Comparison of ENCODE assay signal across 15 cellular contexts in genomic region chr16:76748698-76749097, GRCh38.
"Had no signal": no experiment of that assay in that cellular context is flagged by ENCODE, and none has a peak within 500 bp of the region (broad histone marks: within the 10 kb centered on the region; RNA-seq: fewer than 3 reads in every experiment).

No MANE protein-coding gene starts in this region.

- H3K27ac ChIP-seq: body of pancreas, esophagus muscularis mucosa had no signal

- H3K27me3 ChIP-seq: body of pancreas, esophagus muscularis mucosa had no signal

- ATAC-seq: activated CD8-positive, alpha-beta T cell treated with anti-CD3 and anti-CD28 coated beads for 36 hours; body of pancreas; left ventricle myocardium superior; mucosa of descending colon; naive thymus-derived CD4-positive, alpha-beta T cell; stimulated activated memory B cell treated with anti-CD40 and anti-IgM and Interleukin-4, amounts not matched to agents 10 μg/mL and 1 μg/mL and 100 μg/mL, for 72 hours had no signal

- H3K36me3 ChIP-seq: esophagus muscularis mucosa had no signal

- H3K4me1 ChIP-seq: esophagus muscularis mucosa had no signal

- DNase-seq: activated CD4-positive, alpha-beta T cell treated with anti-CD3 and anti-CD28 coated beads for 4 hours; activated CD8-positive, alpha-beta T cell treated with anti-CD3 and anti-CD28 coated beads for 36 hours; activated naive CD8-positive, alpha-beta T cell treated with anti-CD3 and anti-CD28 coated beads for 36 hours; activated T-cell treated with anti-CD3 and anti-CD28 coated beads, Interleukin-2, amount 50 U/mL, for 48 hours; amygdala; body of pancreas; central memory CD4-positive, alpha-beta T cell; cortex of kidney; effector CD4-positive, alpha-beta T cell; hypothalamus; left ventricle myocardium superior; mucosa of descending colon; naive thymus-derived CD4-positive, alpha-beta T cell had no signal

- H3K4me3 ChIP-seq: body of pancreas, esophagus muscularis mucosa, mucosa of descending colon had no signal
